Comparison of ENCODE assay signal across 26 cellular contexts in the genomic region with DNA sequence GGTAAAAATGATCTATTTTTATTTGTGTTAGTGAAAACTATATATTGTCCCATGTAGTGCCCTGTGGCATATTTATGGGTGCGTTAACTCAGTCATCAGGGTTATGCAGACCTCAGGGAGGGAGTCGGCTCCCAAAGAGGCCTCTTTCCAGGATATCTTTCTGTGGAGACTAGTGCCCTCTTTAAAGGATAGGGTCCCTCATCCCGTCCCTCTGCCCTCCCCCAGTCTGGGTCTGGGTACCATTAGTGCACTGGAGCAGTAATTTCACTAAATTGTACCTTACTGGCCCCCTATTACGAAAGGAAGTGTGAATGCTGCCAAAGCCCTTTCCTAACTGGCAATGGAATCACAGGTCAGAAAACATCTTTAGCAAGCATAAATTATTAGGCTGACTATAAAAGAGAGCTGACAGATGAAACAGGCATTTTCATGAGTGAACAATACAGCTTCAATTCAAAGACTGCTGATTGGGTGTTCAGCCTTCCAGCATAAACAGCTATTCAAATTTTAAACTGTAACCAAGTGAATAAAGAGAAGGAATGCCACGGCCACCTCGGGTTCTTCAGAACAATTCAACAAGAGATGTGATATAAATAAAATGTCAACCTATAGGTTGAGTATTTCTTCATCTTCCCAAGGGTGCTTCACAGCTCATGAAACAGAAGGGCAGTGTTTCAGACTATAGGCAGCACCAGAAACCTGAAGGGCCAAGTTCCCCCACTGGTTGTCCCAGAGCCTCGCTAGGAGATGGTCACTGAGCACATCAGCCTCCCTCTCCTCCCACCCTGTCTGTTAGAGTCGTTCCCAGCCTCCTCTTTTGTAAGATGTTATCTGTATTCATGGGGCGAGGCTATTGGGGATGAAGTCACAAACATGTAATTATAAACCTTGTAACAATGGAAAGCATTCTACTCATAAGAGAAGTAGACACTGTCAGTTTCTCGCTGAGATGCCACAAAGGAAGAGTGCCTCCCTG.
DNase-seq lines count a peak whose midpoint lies in the region; ATAC-seq and TF ChIP-seq lines count a peak whose summit lies in the region.
"Had no signal": no experiment of that assay in that cellular context is flagged by ENCODE, and none has a peak within 500 bp of the region (broad histone marks: within the 10 kb centered on the region; RNA-seq: fewer than 3 reads in every experiment).

No MANE protein-coding gene starts in this region.

- peak in 8 of 56 donors; percentile 5 to 20 (median 12) for TF ChIP-seq CTCF in dorsolateral prefrontal cortex (IDR thresholded peaks at IDR 0.05 in 54 of 56, conservative IDR thresholded peaks at IDR 0.05 in 2 of 56; ENCODE audit: low read depth in 1 of 56, partially characterized antibody in 56 of 56)
- TF ChIP-seq CTCF in nephron progenitor cell (IDR thresholded peaks at IDR 0.05): no peak

- H3K4me3 Mint-ChIP-seq in nephron progenitor cell: no peak overlapping the region
- H3K4me3 Mint-ChIP-seq: activated CD8-positive, alpha-beta T cell treated with anti-CD3 and anti-CD28 coated beads, Interleukin-2, amount 10 ng/mL, durations not matched to agents 7 days and 5 days; activated T-cell treated with anti-CD3 and anti-CD28 coated beads, Interleukin-2, amount 50 U/mL, for 24 hours; CD4-positive, alpha-beta T cell; naive B cell had no signal

- no peaks in the 10 kb centered on the region for H3K36me3 Mint-ChIP-seq in nephron progenitor cell (ENCODE audit: low read depth)
- H3K36me3 Mint-ChIP-seq: naive B cell had no signal

- peak overlapping the region in 20 of 59 donors; percentile 1 to 52 (median 19) for H3K4me3 ChIP-seq in dorsolateral prefrontal cortex
- H3K4me3 ChIP-seq: heart right ventricle, K562, lung, prostate gland, SJSA1, skin epidermis, uterus had no signal

- no peaks in the 10 kb centered on the region for H3K27me3 ChIP-seq in dorsolateral prefrontal cortex
- H3K27me3 ChIP-seq: SJSA1, uterus had no signal

- DNase-seq in Ammon's horn (ENCODE audit: low spot score) (peak; percentile 85), NCI-H526 treated with DMSO at 0.1 percent for 48 hours (lab: John Stamatoyannopoulos, UW) (peak; percentile 31), dorsolateral prefrontal cortex (peak in 7 of 10 donors; percentile 30 to 74 (median 54)), nephron progenitor cell (no peak), NCI-H2196 (lab: John Stamatoyannopoulos, UW; ENCODE audit: unreplicated experiment) (no peak), RPMI8226 (no peak)
- DNase-seq: activated CD8-positive, alpha-beta T cell treated with anti-CD3 and anti-CD28 coated beads, Interleukin-2, amount 10 ng/mL, durations not matched to agents 7 days and 5 days; activated naive CD4-positive, alpha-beta T cell treated with Interleukin-2 at 50 U/mL for 16 hours; activated T-cell treated with anti-CD3 and anti-CD28 coated beads, Interleukin-2, amount 50 U/mL, for 24 hours; aorta; CD4-positive, alpha-beta T cell; heart right ventricle; naive B cell; NCI-H187; NCI-H82; PC-3; stimulated activated CD4-positive, alpha-beta T cell treated with anti-CD3 and anti-CD28 coated beads, Interleukin-4, amount 100 ng/mL, for 1 hour; uterus had no signal

- peaks cover 22% of the 10 kb centered on the region for H3K4me1 Mint-ChIP-seq in nephron progenitor cell
- H3K4me1 Mint-ChIP-seq: naive B cell had no signal

- intact Hi-C loops in dorsolateral prefrontal cortex (cut with DNase I): loop anchor here (1.0 to 10.0 kb wide), 4 partner anchors 51 to 735 kb away; no protein-coding TSS in a partner anchor

- no peak for ATAC-seq in HG02623 (IDR thresholded peaks at IDR 0.05; ENCODE audit: unreplicated experiment)
- ATAC-seq in GM18517 (IDR thresholded peaks at IDR 0.05; ENCODE audit: unreplicated experiment): no peak
- ATAC-seq: activated CD8-positive, alpha-beta T cell treated with anti-CD3 and anti-CD28 coated beads, Interleukin-2, amount 10 ng/mL, durations not matched to agents 7 days and 5 days; HCT116; K562; PC-3 had no signal

- peak overlapping the region; percentile 28 to 93 (median 86) for H3K27ac ChIP-seq in dorsolateral prefrontal cortex
- H3K27ac ChIP-seq: heart right ventricle, prostate gland, SJSA1, skin epidermis, uterus had no signal

- no peaks in the 10 kb centered on the region for H3K27me3 Mint-ChIP-seq in nephron progenitor cell (ENCODE audit: low read depth, poor library complexity)
- H3K27me3 Mint-ChIP-seq: CD4-positive, alpha-beta T cell; naive B cell had no signal

- H3K27ac Mint-ChIP-seq in nephron progenitor cell: peak overlapping the region; percentile 79
- H3K27ac Mint-ChIP-seq: activated CD8-positive, alpha-beta T cell treated with anti-CD3 and anti-CD28 coated beads, Interleukin-2, amount 10 ng/mL, durations not matched to agents 7 days and 5 days; activated T-cell treated with anti-CD3 and anti-CD28 coated beads, Interleukin-2, amount 50 U/mL, for 24 hours; CD4-positive, alpha-beta T cell; naive B cell had no signal

- no peaks in the 10 kb centered on the region for H3K9me3 Mint-ChIP-seq in nephron progenitor cell
- H3K9me3 Mint-ChIP-seq: activated T-cell treated with anti-CD3 and anti-CD28 coated beads, Interleukin-2, amount 50 U/mL, for 24 hours had no signal

Comparison
In these comparisons a context has a peak if more than half of its experiments do, and no peak if none do; other contexts are left out.
1. DNase-seq: peak in Ammon's horn (single experiment), NCI-H526 treated with DMSO at 0.1 percent for 48 hours (single experiment) and dorsolateral prefrontal cortex (7 of 10); none in nephron progenitor cell (single experiment), NCI-H2196 (single experiment) and RPMI8226 (single experiment).